ENCODE assay signal across 20 cellular contexts in the genomic region with DNA sequence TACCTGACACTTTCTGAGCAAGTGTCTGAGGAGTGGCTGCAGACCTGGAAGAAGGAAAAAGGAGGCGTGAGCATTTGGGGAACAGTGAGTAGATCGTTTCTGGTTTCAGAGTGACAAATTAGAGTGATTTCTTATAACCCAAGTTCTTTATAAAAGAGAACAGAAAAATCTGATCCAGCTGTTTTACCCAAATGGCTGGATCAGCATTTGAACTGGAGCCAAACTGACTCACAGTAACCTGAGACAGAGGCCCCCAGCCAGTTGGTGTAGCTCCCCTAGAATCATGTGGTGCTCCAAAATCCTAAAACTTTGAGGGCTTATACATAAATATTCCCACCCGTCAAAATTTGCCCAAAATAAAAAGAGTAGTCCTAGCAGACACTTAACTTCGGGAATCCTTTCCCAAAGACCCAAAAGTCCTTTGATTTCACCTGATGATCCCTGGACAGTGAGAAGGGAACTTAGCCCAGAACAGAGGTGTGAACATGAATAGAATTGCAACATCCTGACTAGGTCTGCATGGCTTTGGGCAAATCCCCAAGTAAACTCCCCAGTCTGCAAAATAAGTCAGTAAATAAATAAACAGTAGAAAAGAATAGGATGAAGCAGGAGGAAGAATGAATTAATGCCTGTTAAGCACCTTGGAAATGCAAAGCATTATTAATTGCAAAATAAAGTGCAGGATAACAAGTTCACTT.
DNase-seq lines count a peak whose midpoint lies in the region; ATAC-seq and TF ChIP-seq lines count a peak whose summit lies in the region.
"Had no signal": no experiment of that assay in that cellular context is flagged by ENCODE, and none has a peak within 500 bp of the region (broad histone marks: within the 10 kb centered on the region; RNA-seq: fewer than 3 reads in every experiment).

No MANE protein-coding gene starts in this region.

- TF ChIP-seq CTCF in PC-3 (conservative IDR thresholded peaks at IDR 0.05; ENCODE audit: low read depth, low read length) (no peak), osteoblast (IDR thresholded peaks at IDR 0.05; ENCODE audit: extremely low read depth, low read depth, low read length) (no peak)

- H3K27me3 ChIP-seq in GM23248 (replicated peaks; ENCODE audit: insufficient read depth), result no peaks in the 10 kb centered on the region
- no peaks in the 10 kb centered on the region for H3K27me3 ChIP-seq in PC-3 (ENCODE audit: low read length)
- no peaks in the 10 kb centered on the region for H3K27me3 ChIP-seq in osteoblast (ENCODE audit: insufficient read depth, low read length)
- no peaks in the 10 kb centered on the region for H3K27me3 ChIP-seq in CD8-positive, alpha-beta memory T cell (ENCODE audit: insufficient read depth, low read length, poor library complexity, severe bottlenecking)
- H3K27me3 ChIP-seq: gastroesophageal sphincter, tibial nerve had no signal

- H3K9ac ChIP-seq in GM23248, result no peak overlapping the region
- no peak overlapping the region for H3K9ac ChIP-seq in PC-3 (ENCODE audit: low read length)

- WGBS in GM23248 (ENCODE audit: low coverage in 1 of 2, low lambda C conversion rate in 2 of 2, missing lambda C conversion rate in 2 of 2), 2 experiments, result 51% methylated on average over 4 of the region's 4 CpGs

- CTCF ChIA-PET in PC-3 (lab: Charles Lee), result no interaction called here
- CTCF ChIA-PET in activated CD8-positive, alpha-beta memory T cell treated with anti-CD3 and anti-CD28 coated beads, Interleukin-2, amount 10 ng/mL, durations not matched to agents 7 days and 5 days (lab: Charles Lee), result no interaction called here
- CTCF ChIA-PET in CD8-positive, alpha-beta memory T cell (lab: Charles Lee), result no interaction called here

- ATAC-seq in PC-3, result no peak
- peak; percentile 71 for ATAC-seq in esophagus mucosa
- no peak for ATAC-seq in HG03378 (IDR thresholded peaks at IDR 0.05; ENCODE audit: unreplicated experiment)
- no peak for ATAC-seq in activated T-cell treated with anti-CD3 and anti-CD28 coated beads, Interleukin-2, amount 50 U/mL, for 72 hours (replicated peaks in 1 of 2)
- no peak for ATAC-seq in activated CD8-positive, alpha-beta memory T cell treated with anti-CD3 and anti-CD28 coated beads, Interleukin-2, amount 10 ng/mL, durations not matched to agents 7 days and 5 days
- ATAC-seq: activated CD8-positive, alpha-beta T cell treated with anti-CD3 and anti-CD28 coated beads, Interleukin-2, amount 10 ng/mL, durations not matched to agents 7 days and 5 days; activated T-cell treated with anti-CD3 and anti-CD28 coated beads, Interleukin-2, amount 50 U/mL, for 4 hours; CD8-positive, alpha-beta T cell; stimulated activated naive CD8-positive, alpha-beta T cell treated with anti-CD3 and anti-CD28 coated beads, Interleukin-15, Interleukin-2, amounts not matched to agents 100 U/mL and 50 U/mL, for 24 hours had no signal

- H3K36me3 Mint-ChIP-seq in activated T-cell treated with anti-CD3 and anti-CD28 coated beads, Interleukin-2, amount 50 U/mL, for 72 hours (ENCODE audit: insufficient read depth in 2 of 2), result peaks cover 0 to 1% of the 10 kb centered on the region in 2 donors
- no peaks in the 10 kb centered on the region for H3K36me3 Mint-ChIP-seq in activated CD8-positive, alpha-beta memory T cell treated with anti-CD3 and anti-CD28 coated beads, Interleukin-2, amount 10 ng/mL, durations not matched to agents 7 days and 5 days
- no peaks in the 10 kb centered on the region for H3K36me3 Mint-ChIP-seq in CD8-positive, alpha-beta memory T cell
- H3K36me3 Mint-ChIP-seq: activated naive CD4-positive, alpha-beta T cell treated with anti-CD3 and anti-CD28 coated beads, Interleukin-2, amount 50 U/mL, for 24 hours; CD8-positive, alpha-beta T cell had no signal

- POLR2A ChIA-PET in PC-3 (lab: Charles Lee; ENCODE audit: unreplicated experiment), result no interaction called here
- POLR2A ChIA-PET in CD8-positive, alpha-beta memory T cell (lab: Charles Lee), result no interaction called here

- H3K4me3 ChIP-seq in GM23248 (no peak overlapping the region), PC-3 (ENCODE audit: low read length) (no peak overlapping the region), osteoblast (ENCODE audit: insufficient read depth, low read length) (no peak overlapping the region)
- H3K4me3 ChIP-seq in CD8-positive, alpha-beta memory T cell (ENCODE audit: low read length), result no peak overlapping the region
- H3K4me3 ChIP-seq: tibial nerve had no signal

- intact Hi-C loops in PC-3 (cut with micrococcal nuclease), result no loop called here

- H3K27ac ChIP-seq in GM23248, result no peak overlapping the region
- H3K27ac ChIP-seq in PC-3 (ENCODE audit: low read length), result no peak overlapping the region
- H3K27ac ChIP-seq in osteoblast (ENCODE audit: low read depth, low read length), result no peak overlapping the region
- H3K27ac ChIP-seq in CD8-positive, alpha-beta memory T cell (ENCODE audit: low read depth, low read length), result no peak overlapping the region
- H3K27ac ChIP-seq: gastroesophageal sphincter had no signal

- peak; percentile 29 for DNase-seq in GM23248
- DNase-seq in PC-3, result peak; percentile 14
- no peak for DNase-seq in osteoblast (ENCODE audit: insufficient read length, low spot score, missing footprints)
- DNase-seq in activated T-cell treated with anti-CD3 and anti-CD28 coated beads, Interleukin-2, amount 50 U/mL, for 72 hours, result no peak
- DNase-seq in activated CD8-positive, alpha-beta memory T cell treated with anti-CD3 and anti-CD28 coated beads, Interleukin-2, amount 10 ng/mL, durations not matched to agents 7 days and 5 days, result no peak
- no peak for DNase-seq in CD8-positive, alpha-beta memory T cell
- DNase-seq: activated CD4-positive, CD25-positive, alpha-beta regulatory T cell; activated CD8-positive, alpha-beta T cell treated with anti-CD3 and anti-CD28 coated beads, Interleukin-2, amount 10 ng/mL, durations not matched to agents 7 days and 5 days; activated T-cell treated with anti-CD3 and anti-CD28 coated beads, Interleukin-2, amount 50 U/mL, for 4 hours; CD8-positive, alpha-beta T cell; cortex of kidney; NCI-H748 treated with DMSO at 0.1 percent for 48 hours; stimulated activated CD4-positive, alpha-beta T cell treated with anti-CD3 and anti-CD28 coated beads, Interleukin-2, amount 100 ng/mL, for 24 hours; stimulated activated naive CD8-positive, alpha-beta T cell treated with anti-CD3 and anti-CD28 coated beads, Interleukin-15, Interleukin-2, amounts not matched to agents 100 U/mL and 50 U/mL, for 24 hours had no signal

- no peaks in the 10 kb centered on the region for H3K36me3 ChIP-seq in GM23248 (ENCODE audit: low read depth)
- no peaks in the 10 kb centered on the region for H3K36me3 ChIP-seq in PC-3 (ENCODE audit: low read depth, low read length)
- H3K36me3 ChIP-seq in osteoblast (ENCODE audit: insufficient read depth, low read length), result no peaks in the 10 kb centered on the region
- H3K36me3 ChIP-seq in CD8-positive, alpha-beta memory T cell (ENCODE audit: insufficient read depth, low read length), result no peaks in the 10 kb centered on the region
- H3K36me3 ChIP-seq: gastroesophageal sphincter, tibial nerve had no signal

- no peak overlapping the region for H3K4me3 Mint-ChIP-seq in activated T-cell treated with anti-CD3 and anti-CD28 coated beads, Interleukin-2, amount 50 U/mL, for 72 hours
- no peak overlapping the region for H3K4me3 Mint-ChIP-seq in activated CD8-positive, alpha-beta memory T cell treated with anti-CD3 and anti-CD28 coated beads, Interleukin-2, amount 10 ng/mL, durations not matched to agents 7 days and 5 days
- no peak overlapping the region for H3K4me3 Mint-ChIP-seq in CD8-positive, alpha-beta memory T cell
- H3K4me3 Mint-ChIP-seq: activated CD8-positive, alpha-beta T cell treated with anti-CD3 and anti-CD28 coated beads, Interleukin-2, amount 10 ng/mL, durations not matched to agents 7 days and 5 days; activated naive CD4-positive, alpha-beta T cell treated with anti-CD3 and anti-CD28 coated beads, Interleukin-2, amount 50 U/mL, for 24 hours; activated T-cell treated with anti-CD3 and anti-CD28 coated beads, Interleukin-2, amount 50 U/mL, for 4 hours; CD8-positive, alpha-beta T cell; T-helper 2 cell treated with Interferon-gamma antibody and Interleukin-4, amounts not matched to agents 5 μg/mL and 100 μg/mL, for 36 hours had no signal

- H3K79me2 ChIP-seq in GM23248 (ENCODE audit: insufficient read depth), result no peaks in the 10 kb centered on the region
- H3K79me2 ChIP-seq in PC-3 (ENCODE audit: low read length), result no peaks in the 10 kb centered on the region
- no peaks in the 10 kb centered on the region for H3K79me2 ChIP-seq in osteoblast (ENCODE audit: insufficient read depth, low read length)

- no peaks in the 10 kb centered on the region for H3K9me3 ChIP-seq in GM23248 (ENCODE audit: low read depth)
- no peaks in the 10 kb centered on the region for H3K9me3 ChIP-seq in PC-3 (ENCODE audit: low read length)
- no peaks in the 10 kb centered on the region for H3K9me3 ChIP-seq in osteoblast (ENCODE audit: low read depth, low read length)
- H3K9me3 ChIP-seq in CD8-positive, alpha-beta memory T cell (ENCODE audit: low read length), result no peaks in the 10 kb centered on the region
- H3K9me3 ChIP-seq: gastroesophageal sphincter, tibial nerve had no signal

- H3K9me3 Mint-ChIP-seq in activated T-cell treated with anti-CD3 and anti-CD28 coated beads, Interleukin-2, amount 50 U/mL, for 72 hours, result no peaks in the 10 kb centered on the region
- no peaks in the 10 kb centered on the region for H3K9me3 Mint-ChIP-seq in activated CD8-positive, alpha-beta memory T cell treated with anti-CD3 and anti-CD28 coated beads, Interleukin-2, amount 10 ng/mL, durations not matched to agents 7 days and 5 days (ENCODE audit: low read depth)
- no peaks in the 10 kb centered on the region for H3K9me3 Mint-ChIP-seq in CD8-positive, alpha-beta memory T cell
- H3K9me3 Mint-ChIP-seq: activated naive CD4-positive, alpha-beta T cell treated with anti-CD3 and anti-CD28 coated beads, Interleukin-2, amount 50 U/mL, for 24 hours; activated T-cell treated with anti-CD3 and anti-CD28 coated beads, Interleukin-2, amount 50 U/mL, for 4 hours; CD8-positive, alpha-beta T cell; T-helper 2 cell treated with Interferon-gamma antibody and Interleukin-4, amounts not matched to agents 5 μg/mL and 100 μg/mL, for 36 hours had no signal

- no TSS peak for BruUV-seq in PC-3 (replicated peaks; lab: Mats Ljungman, UMichigan)

- in situ Hi-C loops in GM23248 (cut with MboI), result no loop called here

- H3K9me2 ChIP-seq in GM23248 (ENCODE audit: insufficient read depth) (no peaks in the 10 kb centered on the region), PC-3 (replicated peaks; ENCODE audit: low read length) (no peaks in the 10 kb centered on the region)

- H3K4me2 ChIP-seq in GM23248 (ENCODE audit: unreplicated experiment) (peak overlapping the region; percentile 31), PC-3 (ENCODE audit: low read length) (no peak overlapping the region), osteoblast (ENCODE audit: insufficient read depth, low read length) (peak overlapping the region; percentile 55)

- H4K20me1 ChIP-seq in GM23248 (ENCODE audit: insufficient read depth) (no peaks in the 10 kb centered on the region), PC-3 (ENCODE audit: low read length) (no peaks in the 10 kb centered on the region), osteoblast (ENCODE audit: insufficient read depth, low read length) (no peaks in the 10 kb centered on the region)

- H3K27me3 Mint-ChIP-seq in activated T-cell treated with anti-CD3 and anti-CD28 coated beads, Interleukin-2, amount 50 U/mL, for 72 hours (ENCODE audit: low read depth), result no peaks in the 10 kb centered on the region
- H3K27me3 Mint-ChIP-seq in activated CD8-positive, alpha-beta memory T cell treated with anti-CD3 and anti-CD28 coated beads, Interleukin-2, amount 10 ng/mL, durations not matched to agents 7 days and 5 days, result peaks cover 17% of the 10 kb centered on the region
- peaks cover 5 to 19% of the 10 kb centered on the region in 2 donors for H3K27me3 Mint-ChIP-seq in CD8-positive, alpha-beta memory T cell
- H3K27me3 Mint-ChIP-seq: activated naive CD4-positive, alpha-beta T cell treated with anti-CD3 and anti-CD28 coated beads, Interleukin-2, amount 50 U/mL, for 24 hours had no signal

- H2AFZ ChIP-seq in GM23248, result peak overlapping the region; percentile 73
- H2AFZ ChIP-seq in PC-3 (ENCODE audit: low read length), result no peak overlapping the region
- H2AFZ ChIP-seq in osteoblast (ENCODE audit: low read length), result peak overlapping the region; percentile 43

- H3K27ac Mint-ChIP-seq in activated T-cell treated with anti-CD3 and anti-CD28 coated beads, Interleukin-2, amount 50 U/mL, for 72 hours, result no peak overlapping the region
- H3K27ac Mint-ChIP-seq in activated CD8-positive, alpha-beta memory T cell treated with anti-CD3 and anti-CD28 coated beads, Interleukin-2, amount 10 ng/mL, durations not matched to agents 7 days and 5 days, result no peak overlapping the region
- no peak overlapping the region for H3K27ac Mint-ChIP-seq in CD8-positive, alpha-beta memory T cell
- H3K27ac Mint-ChIP-seq: activated CD8-positive, alpha-beta T cell treated with anti-CD3 and anti-CD28 coated beads, Interleukin-2, amount 10 ng/mL, durations not matched to agents 7 days and 5 days; activated naive CD4-positive, alpha-beta T cell treated with anti-CD3 and anti-CD28 coated beads, Interleukin-2, amount 50 U/mL, for 24 hours; CD8-positive, alpha-beta T cell; T-helper 2 cell treated with Interferon-gamma antibody and Interleukin-4, amounts not matched to agents 5 μg/mL and 100 μg/mL, for 36 hours had no signal

- H3K4me1 Mint-ChIP-seq in activated T-cell treated with anti-CD3 and anti-CD28 coated beads, Interleukin-2, amount 50 U/mL, for 72 hours (ENCODE audit: low read depth), result no peaks in the 10 kb centered on the region
- H3K4me1 Mint-ChIP-seq in activated CD8-positive, alpha-beta memory T cell treated with anti-CD3 and anti-CD28 coated beads, Interleukin-2, amount 10 ng/mL, durations not matched to agents 7 days and 5 days, result no peaks in the 10 kb centered on the region
- H3K4me1 Mint-ChIP-seq in CD8-positive, alpha-beta memory T cell, result no peaks in the 10 kb centered on the region
- H3K4me1 Mint-ChIP-seq: activated naive CD4-positive, alpha-beta T cell treated with anti-CD3 and anti-CD28 coated beads, Interleukin-2, amount 50 U/mL, for 24 hours had no signal

- H3K4me1 ChIP-seq in GM23248 (ENCODE audit: insufficient read depth) (peaks cover 12% of the 10 kb centered on the region; the same call in 1 of the 2 replicates), PC-3 (ENCODE audit: insufficient read depth, low read length) (no peaks in the 10 kb centered on the region; the same call in 1 of the 2 replicates), osteoblast (ENCODE audit: insufficient read depth, low read length) (no peaks in the 10 kb centered on the region)
- no peaks in the 10 kb centered on the region for H3K4me1 ChIP-seq in CD8-positive, alpha-beta memory T cell (ENCODE audit: insufficient read depth, low read length)

- no peaks in the 10 kb centered on the region for H3F3A ChIP-seq in GM23248 (ENCODE audit: insufficient read depth)
- H3F3A ChIP-seq in PC-3 (ENCODE audit: low read length, unreplicated experiment), result no peaks in the 10 kb centered on the region

Comparison
In these comparisons a context has a peak if more than half of its experiments do, and no peak if none do; other contexts are left out.
1. DNase-seq: peak in GM23248 (single experiment) and PC-3 (single experiment); none in osteoblast (single experiment), activated T-cell treated with anti-CD3 and anti-CD28 coated beads, Interleukin-2, amount 50 U/mL, for 72 hours (0 of 2), activated CD8-positive, alpha-beta memory T cell treated with anti-CD3 and anti-CD28 coated beads, Interleukin-2, amount 10 ng/mL, durations not matched to agents 7 days and 5 days (single experiment) and CD8-positive, alpha-beta memory T cell (0 of 5).